Comparison of ENCODE assay signal across 27 cellular contexts in genomic region chr5:151570058-151570457, GRCh38. TPM values are rescaled to one million over a fixed set of nuclear protein-coding genes. Genes with fewer than 3 reads are reported as not detected.
A peak's percentile ranks its signal among the peaks of the same experiment; 100 is the strongest.
DNase-seq lines count a peak whose midpoint lies in the region; ATAC-seq and TF ChIP-seq lines count a peak whose summit lies in the region.
"Had no signal": no experiment of that assay in that cellular context is flagged by ENCODE, and none has a peak within 500 bp of the region (broad histone marks: within the 10 kb centered on the region; RNA-seq: fewer than 3 reads in every experiment).

No MANE protein-coding gene starts in this region.

- no peaks in the 10 kb centered on the region for H3K27me3 ChIP-seq in right atrium auricular region
- no peaks in the 10 kb centered on the region for H3K27me3 ChIP-seq in esophagus (ENCODE audit: control insufficient read depth in 1 of 2, insufficient read depth in 2 of 2, low read length in 2 of 2)
- no peaks in the 10 kb centered on the region for H3K27me3 ChIP-seq in vagina
- H3K27me3 ChIP-seq: brain microvascular endothelial cell, colonic mucosa, sigmoid colon, stomach had no signal

- no peaks in the 10 kb centered on the region for H3K36me3 Mint-ChIP-seq in activated naive CD8-positive, alpha-beta T cell treated with anti-CD3 and anti-CD28 coated beads for 36 hours
- H3K36me3 Mint-ChIP-seq: type B pancreatic cell had no signal

- peak; percentile 55 for ATAC-seq in left ventricle myocardium superior
- no peak for ATAC-seq in HG02571 (IDR thresholded peaks at IDR 0.05; ENCODE audit: unreplicated experiment)
- no peak for ATAC-seq in HG02759 (IDR thresholded peaks at IDR 0.05; ENCODE audit: unreplicated experiment)
- ATAC-seq: naive thymus-derived CD4-positive, alpha-beta T cell had no signal

- no peak for TF ChIP-seq POLR2A in vagina (IDR thresholded peaks at IDR 0.05)

- H3K4me1 ChIP-seq in right atrium auricular region (no peaks in the 10 kb centered on the region), esophagus (ENCODE audit: control insufficient read depth in 2 of 2, insufficient read depth in 2 of 2, low read length in 1 of 2) (peaks cover 6 to 29% of the 10 kb centered on the region in 2 donors), vagina (no peaks in the 10 kb centered on the region)
- H3K4me1 ChIP-seq: colonic mucosa, stomach had no signal

- TF ChIP-seq CTCF in right atrium auricular region (IDR thresholded peaks at IDR 0.05) (no peak), vagina (IDR thresholded peaks at IDR 0.05) (no peak)

- no peaks in the 10 kb centered on the region for H3K27me3 Mint-ChIP-seq in activated naive CD8-positive, alpha-beta T cell treated with anti-CD3 and anti-CD28 coated beads for 36 hours

- peaks cover 3% of the 10 kb centered on the region for H3K4me1 Mint-ChIP-seq in activated naive CD8-positive, alpha-beta T cell treated with anti-CD3 and anti-CD28 coated beads for 36 hours
- H3K4me1 Mint-ChIP-seq: naive thymus-derived CD4-positive, alpha-beta T cell had no signal

- H3K4me3 ChIP-seq in right atrium auricular region (no peak overlapping the region), esophagus (ENCODE audit: low read depth in 1 of 2, low read length in 2 of 2) (no peak overlapping the region), vagina (no peak overlapping the region)
- H3K4me3 ChIP-seq: colonic mucosa, sigmoid colon, stomach had no signal

- H3K27ac ChIP-seq in right atrium auricular region (no peak overlapping the region), esophagus (ENCODE audit: low read depth in 2 of 2, low read length in 1 of 2) (peak overlapping the region; percentile 91 to 97), vagina (peak overlapping the region; percentile 72)
- H3K27ac ChIP-seq: 22Rv1, brain microvascular endothelial cell, colonic mucosa, sigmoid colon, stomach, WERI-Rb-1 had no signal

- H3K36me3 ChIP-seq in right atrium auricular region, result no peaks in the 10 kb centered on the region
- peaks cover 0 to 22% of the 10 kb centered on the region in 2 donors for H3K36me3 ChIP-seq in esophagus (ENCODE audit: control insufficient read depth in 2 of 2, insufficient read depth in 2 of 2, low read length in 1 of 2)
- H3K36me3 ChIP-seq in vagina, result no peaks in the 10 kb centered on the region
- H3K36me3 ChIP-seq: brain microvascular endothelial cell, colonic mucosa, sigmoid colon, stomach, WERI-Rb-1 had no signal

- no peaks in the 10 kb centered on the region for H3K9me3 ChIP-seq in right atrium auricular region
- no peaks in the 10 kb centered on the region for H3K9me3 ChIP-seq in esophagus (ENCODE audit: control insufficient read depth in 2 of 2, insufficient read depth in 1 of 2, low read depth in 1 of 2, low read length in 1 of 2)
- H3K9me3 ChIP-seq in vagina, result no peaks in the 10 kb centered on the region
- H3K9me3 ChIP-seq: colonic mucosa, sigmoid colon, stomach had no signal

- 40 to 47% methylated on average over 2 of the region's 2 CpGs for WGBS in esophagus, 2 donors

- intact Hi-C loops in left ventricle myocardium superior (cut with micrococcal nuclease), result no loop called here
- intact Hi-C loops in vagina (cut with DNase I), result no loop called here

- H3K9me3 Mint-ChIP-seq in activated naive CD8-positive, alpha-beta T cell treated with anti-CD3 and anti-CD28 coated beads for 36 hours, result no peaks in the 10 kb centered on the region
- H3K9me3 Mint-ChIP-seq: CD4-positive, alpha-beta T cell; naive thymus-derived CD4-positive, alpha-beta T cell; type B pancreatic cell had no signal

- no peak overlapping the region for H3K4me3 Mint-ChIP-seq in activated naive CD8-positive, alpha-beta T cell treated with anti-CD3 and anti-CD28 coated beads for 36 hours
- H3K4me3 Mint-ChIP-seq: activated CD4-positive, alpha-beta T cell treated with anti-CD3 and anti-CD28 coated beads, Interleukin-2, amount 10 ng/mL, durations not matched to agents 24 days and 14 days; CD4-positive, alpha-beta T cell; naive thymus-derived CD4-positive, alpha-beta T cell; type B pancreatic cell had no signal

- H3K27ac Mint-ChIP-seq in activated naive CD8-positive, alpha-beta T cell treated with anti-CD3 and anti-CD28 coated beads for 36 hours, result no peak overlapping the region
- H3K27ac Mint-ChIP-seq: activated CD4-positive, alpha-beta T cell treated with anti-CD3 and anti-CD28 coated beads, Interleukin-2, amount 10 ng/mL, durations not matched to agents 24 days and 14 days; CD4-positive, alpha-beta T cell; naive thymus-derived CD4-positive, alpha-beta T cell; type B pancreatic cell had no signal

- DNase-seq in left ventricle myocardium superior (no peak), right atrium auricular region (ENCODE audit: low spot score) (no peak), mesenteric fat pad (ENCODE audit: low spot score) (peak; percentile 5), vagina (ENCODE audit: extremely low spot score in 2 of 2) (no peak)
- DNase-seq in activated naive CD8-positive, alpha-beta T cell treated with anti-CD3 and anti-CD28 coated beads for 36 hours, result no peak
- DNase-seq: activated CD4-positive, alpha-beta T cell treated with anti-CD3 and anti-CD28 coated beads, Interleukin-2, amount 10 ng/mL, durations not matched to agents 24 days and 14 days; activated naive CD4-positive, alpha-beta T cell treated with Interleukin-2 at 50 U/mL for 16 hours; activated T-cell treated with anti-CD3 and anti-CD28 coated beads, Interleukin-2, amount 50 U/mL, for 48 hours; brain microvascular endothelial cell; CD4-positive, alpha-beta T cell; colonic mucosa; DMS 273 treated with DMSO at 0.1 percent for 48 hours; glutamatergic neuron; KG1; naive thymus-derived CD4-positive, alpha-beta T cell; NCI-H1930; NCI-H226; sigmoid colon; stimulated activated CD8-positive, alpha-beta memory T cell treated with anti-CD3 and anti-CD28 coated beads, Interleukin-4, amount 100 ng/mL, for 48 hours; stomach; WERI-Rb-1 had no signal

RNA-seq across cellular contexts. Expression of gene FAT2, which starts 21.1 kb away (rescaled TPM):
- total RNA-seq in left ventricle myocardium superior (not detected), right atrium auricular region (not detected), mesenteric fat pad (0.51 TPM), vagina (74.9 TPM)
- polyA plus RNA-seq in esophagus, result 10 to 100 TPM; 29.5 to 33.8 TPM
- not detected for total RNA-seq in activated naive CD8-positive, alpha-beta T cell treated with anti-CD3 and anti-CD28 coated beads for 36 hours
- total RNA-seq: activated CD4-positive, alpha-beta T cell treated with anti-CD3 and anti-CD28 coated beads, Interleukin-2, amount 10 ng/mL, durations not matched to agents 24 days and 14 days; CD4-positive, alpha-beta T cell; colonic mucosa; G401; naive thymus-derived CD4-positive, alpha-beta T cell; sigmoid colon had no signal
- polyA plus RNA-seq: naive thymus-derived CD4-positive, alpha-beta T cell had no signal

Comparison
In these comparisons a context has a peak if more than half of its experiments do, and no peak if none do; other contexts are left out.
1. H3K27ac ChIP-seq: peak in esophagus (2 of 2) and vagina (single experiment); none in right atrium auricular region (0 of 2).
2. RNA of gene FAT2, which starts 21.1 kb away (total RNA-seq): 74.9 TPM in vagina (single experiment); 0.51 TPM in mesenteric fat pad (single experiment), not detected in left ventricle myocardium superior (single experiment), not detected in right atrium auricular region and not detected in activated naive CD8-positive, alpha-beta T cell treated with anti-CD3 and anti-CD28 coated beads for 36 hours; every median in the first group is over 10 times any median in the second.